ENCODE assay signal across 12 cellular contexts in genomic region chr19:56155124-56155687, GRCh38. TPM values are rescaled to one million over a fixed set of nuclear protein-coding genes. Genes with fewer than 3 reads are reported as not detected.
DNase-seq lines count a peak whose midpoint lies in the region; ATAC-seq and TF ChIP-seq lines count a peak whose summit lies in the region.
"Had no signal": no experiment of that assay in that cellular context is flagged by ENCODE, and none has a peak within 500 bp of the region (broad histone marks: within the 10 kb centered on the region; RNA-seq: fewer than 3 reads in every experiment).

No MANE protein-coding gene starts in this region.

- intact Hi-C loops in heart right ventricle (cut with DNase I), result loop anchor here in 2 of 10 donors (5.0 to 10.0 kb wide), 2 partner anchors 50 to 73 kb away; no protein-coding TSS in a partner anchor

- no peak for DNase-seq in activated naive CD8-positive, alpha-beta T cell treated with anti-CD3 and anti-CD28 coated beads for 36 hours
- DNase-seq in heart right ventricle (peak in 1 of 2 donors; percentile 36), type B pancreatic cell (ENCODE audit: extremely low spot score, unreplicated experiment) (no peak), NCI-H226 (no peak), SHP77 (lab: John Stamatoyannopoulos, UW) (no peak), EL (no peak)
- DNase-seq: hippocampal formation, SJCRH30 had no signal

- no peaks in the 10 kb centered on the region for H3K27me3 Mint-ChIP-seq in activated naive CD8-positive, alpha-beta T cell
- no peaks in the 10 kb centered on the region for H3K27me3 Mint-ChIP-seq in activated naive CD8-positive, alpha-beta T cell treated with anti-CD3 and anti-CD28 coated beads for 36 hours
- peaks cover 3% of the 10 kb centered on the region for H3K27me3 Mint-ChIP-seq in type B pancreatic cell

- H3K27ac ChIP-seq in VCaP, result no peak overlapping the region
- peak overlapping the region in 4 of 10 donors; percentile 69 to 89 (median 73) for H3K27ac ChIP-seq in heart right ventricle
- H3K27ac ChIP-seq: SJCRH30 had no signal

- peak in 5 of 8 donors; percentile 36 to 45 (median 43) for ATAC-seq in heart right ventricle

- H3K36me3 ChIP-seq in heart right ventricle, result peaks cover 0 to 56% (median 8%) of the 10 kb centered on the region in 9 donors

- no peak overlapping the region for H3K4me3 Mint-ChIP-seq in activated naive CD8-positive, alpha-beta T cell
- H3K4me3 Mint-ChIP-seq in activated naive CD8-positive, alpha-beta T cell treated with anti-CD3 and anti-CD28 coated beads for 36 hours, result no peak overlapping the region
- no peak overlapping the region for H3K4me3 Mint-ChIP-seq in type B pancreatic cell
- H3K4me3 Mint-ChIP-seq: activated T-cell treated with anti-CD3 and anti-CD28 coated beads, Interleukin-2, amount 50 U/mL, for 72 hours had no signal

- H3K36me3 Mint-ChIP-seq in activated naive CD8-positive, alpha-beta T cell, result peaks cover 9% of the 10 kb centered on the region
- H3K36me3 Mint-ChIP-seq in activated naive CD8-positive, alpha-beta T cell treated with anti-CD3 and anti-CD28 coated beads for 36 hours, result peaks cover 15% of the 10 kb centered on the region
- H3K36me3 Mint-ChIP-seq in type B pancreatic cell, result peaks cover 31% of the 10 kb centered on the region

- peak overlapping the region; percentile 16 for H3K27ac Mint-ChIP-seq in activated naive CD8-positive, alpha-beta T cell
- no peak overlapping the region for H3K27ac Mint-ChIP-seq in activated naive CD8-positive, alpha-beta T cell treated with anti-CD3 and anti-CD28 coated beads for 36 hours
- H3K27ac Mint-ChIP-seq in type B pancreatic cell, result no peak overlapping the region
- H3K27ac Mint-ChIP-seq: activated T-cell treated with anti-CD3 and anti-CD28 coated beads, Interleukin-2, amount 50 U/mL, for 72 hours had no signal

- 62 to 65% methylated on average over 17 of the region's 17 CpGs for WGBS in heart right ventricle, 2 donors

- no peaks in the 10 kb centered on the region for H3K27me3 ChIP-seq in heart right ventricle
- H3K27me3 ChIP-seq: SJCRH30 had no signal

- H3K4me3 ChIP-seq in heart right ventricle, result no peak overlapping the region
- H3K4me3 ChIP-seq: SJCRH30 had no signal

- H3K9me3 ChIP-seq in heart right ventricle, result no peaks in the 10 kb centered on the region
- H3K9me3 ChIP-seq: SJCRH30 had no signal

- H3K4me1 ChIP-seq in heart right ventricle, result peaks cover 0 to 37% (median 16%) of the 10 kb centered on the region in 9 donors
- H3K4me1 ChIP-seq: SJCRH30 had no signal

- peaks cover 16% of the 10 kb centered on the region for H3K4me1 Mint-ChIP-seq in activated naive CD8-positive, alpha-beta T cell (ENCODE audit: low read depth)
- H3K4me1 Mint-ChIP-seq in activated naive CD8-positive, alpha-beta T cell treated with anti-CD3 and anti-CD28 coated beads for 36 hours, result peaks cover 14% of the 10 kb centered on the region
- H3K4me1 Mint-ChIP-seq in type B pancreatic cell (ENCODE audit: unreplicated experiment), result peaks cover 17% of the 10 kb centered on the region

- no peaks in the 10 kb centered on the region for H3K9me3 Mint-ChIP-seq in activated naive CD8-positive, alpha-beta T cell (ENCODE audit: low read depth)
- no peaks in the 10 kb centered on the region for H3K9me3 Mint-ChIP-seq in activated naive CD8-positive, alpha-beta T cell treated with anti-CD3 and anti-CD28 coated beads for 36 hours
- no peaks in the 10 kb centered on the region for H3K9me3 Mint-ChIP-seq in type B pancreatic cell

- TF ChIP-seq CTCF in VCaP (conservative IDR thresholded peaks at IDR 0.05), result peak; percentile 45
- TF ChIP-seq CTCF in heart right ventricle (IDR thresholded peaks at IDR 0.05), result peak; percentile 23 to 55 (median 45)
- peak; percentile 60 for TF ChIP-seq CTCF in type B pancreatic cell (conservative IDR thresholded peaks at IDR 0.05)

RNA-seq across cellular contexts. Expression of gene ZNF444, which starts 14.1 kb away (rescaled TPM):
- 10 to 100 TPM; 28.6 to 33.7 TPM for total RNA-seq in activated naive CD8-positive, alpha-beta T cell treated with anti-CD3 and anti-CD28 coated beads for 36 hours
- 10 to 100 TPM; 15.1 to 25.1 (median 22.2) TPM for total RNA-seq in heart right ventricle
- polyA plus RNA-seq in heart right ventricle, result 10 to 100 TPM; 22.8 to 25.6 TPM
- 37.4 and 40.7 TPM in 2 replicates for total RNA-seq in type B pancreatic cell (ENCODE audit: low replicate concordance)

RNA-seq across cellular contexts. Expression of gene GALP, which starts 20.6 kb away (rescaled TPM):
- not detected for total RNA-seq in activated naive CD8-positive, alpha-beta T cell treated with anti-CD3 and anti-CD28 coated beads for 36 hours
- total RNA-seq in heart right ventricle, result not detected
- not detected for polyA plus RNA-seq in heart right ventricle
- not detected in 2 replicates for total RNA-seq in type B pancreatic cell (ENCODE audit: low replicate concordance)
- total RNA-seq: activated T-cell treated with anti-CD3 and anti-CD28 coated beads, Interleukin-2, amount 50 U/mL, for 72 hours; HT-29; SJCRH30 had no signal

RNA-seq across cellular contexts. Expression of gene ZNF787, which starts 34.1 kb away (rescaled TPM):
- 10 to 100 TPM; 34.2 to 35.6 TPM for total RNA-seq in activated naive CD8-positive, alpha-beta T cell treated with anti-CD3 and anti-CD28 coated beads for 36 hours
- total RNA-seq in heart right ventricle (10 to 100 TPM; 18.5 to 47.2 (median 25.7) TPM), type B pancreatic cell (ENCODE audit: low replicate concordance) (30.2 and 34.0 TPM in 2 replicates)
- polyA plus RNA-seq in heart right ventricle, result 10 to 100 TPM; 42.3 to 42.8 TPM

RNA-seq across cellular contexts. Expression of gene ZSCAN5B, which starts 42.4 kb away (rescaled TPM):
- not detected for total RNA-seq in activated naive CD8-positive, alpha-beta T cell treated with anti-CD3 and anti-CD28 coated beads for 36 hours
- total RNA-seq in heart right ventricle (not detected), type B pancreatic cell (ENCODE audit: low replicate concordance) (not detected in 2 replicates)
- polyA plus RNA-seq in heart right ventricle, result under 1 TPM in 1 of 2 donors, not detected in 1; 0.06 TPM
- total RNA-seq: activated T-cell treated with anti-CD3 and anti-CD28 coated beads, Interleukin-2, amount 50 U/mL, for 72 hours; HT-29 had no signal

RNA-seq across cellular contexts. Expression of gene ZSCAN5C, which starts 46.9 kb away (rescaled TPM):
- total RNA-seq in activated naive CD8-positive, alpha-beta T cell treated with anti-CD3 and anti-CD28 coated beads for 36 hours, result not detected
- total RNA-seq in heart right ventricle (not detected), type B pancreatic cell (ENCODE audit: low replicate concordance) (not detected in 2 replicates)
- not detected for polyA plus RNA-seq in heart right ventricle
- total RNA-seq: activated T-cell treated with anti-CD3 and anti-CD28 coated beads, Interleukin-2, amount 50 U/mL, for 72 hours; HT-29; SJCRH30 had no signal
